In genomic region chr20:54556406-54556805, GRCh38 we compare ENCODE assay signal across 34 cellular contexts.
"Had no signal": no experiment of that assay in that cellular context is flagged by ENCODE, and none has a peak within 500 bp of the region (broad histone marks: within the 10 kb centered on the region; RNA-seq: fewer than 3 reads in every experiment).

No MANE protein-coding gene starts in this region.

- H3K4me1 ChIP-seq: adrenal gland, ascending aorta, body of pancreas, breast epithelium had no signal

- H3K4me3 ChIP-seq: adrenal gland, ascending aorta, body of pancreas, breast epithelium, cardiac muscle cell had no signal

- H3K36me3 ChIP-seq: adrenal gland, ascending aorta, brain microvascular endothelial cell, breast epithelium, cardiac muscle cell had no signal

- H3K9me3 ChIP-seq: adrenal gland, ascending aorta, body of pancreas, breast epithelium had no signal

- ATAC-seq: activated naive CD4-positive, alpha-beta T cell treated with anti-CD3 and anti-CD28 coated beads, Interleukin-2, amount 50 U/mL, for 72 hours; activated naive CD8-positive, alpha-beta T cell treated with anti-CD3 and anti-CD28 coated beads, Interleukin-2, amount 50 U/mL, for 24 hours; activated T-cell treated with anti-CD3 and anti-CD28 coated beads, Interleukin-2, amount 50 U/mL, for 4 hours; activated T-cell treated with anti-CD3 and anti-CD28 coated beads, Interleukin-2, amount 50 U/mL, for 72 hours; activated T-helper 17 cell treated with anti-CD3 and anti-CD28 coated beads, Interleukin-2, amount 50 U/mL, for 72 hours; body of pancreas had no signal

- H3K27me3 ChIP-seq: adrenal gland, ascending aorta, body of pancreas, brain microvascular endothelial cell, breast epithelium, cardiac muscle cell had no signal

- H3K27ac ChIP-seq: adrenal gland, ascending aorta, body of pancreas, brain microvascular endothelial cell, breast epithelium, cardiac muscle cell had no signal

- DNase-seq: activated effector memory CD4-positive, alpha-beta T cell treated with anti-CD3 and anti-CD28 coated beads, Interleukin-2, amount 50 U/mL, for 16 hours; activated effector memory CD4-positive, alpha-beta T cell treated with Interleukin-2 at 50 U/mL for 16 hours; activated gamma-delta T cell; activated gamma-delta T cell treated with Interleukin-2 at 50 U/mL for 16 hours; activated naive CD4-positive, alpha-beta T cell; activated naive CD4-positive, alpha-beta T cell treated with anti-CD3 and anti-CD28 coated beads for 36 hours; activated naive CD4-positive, alpha-beta T cell treated with anti-CD3 and anti-CD28 coated beads, Interleukin-2, amount 10 ng/mL, durations not matched to agents 7 days and 5 days; activated naive CD4-positive, alpha-beta T cell treated with anti-CD3 and anti-CD28 coated beads, Interleukin-2, amount 50 U/mL, for 16 hours; activated naive CD4-positive, alpha-beta T cell treated with Interleukin-2 at 50 U/mL for 16 hours; activated naive CD8-positive, alpha-beta T cell treated with anti-CD3 and anti-CD28 coated beads for 36 hours; activated naive CD8-positive, alpha-beta T cell treated with anti-CD3 and anti-CD28 coated beads, Interleukin-2, amount 10 ng/mL, durations not matched to agents 7 days and 5 days; activated naive CD8-positive, alpha-beta T cell treated with anti-CD3 and anti-CD28 coated beads, Interleukin-2, amount 50 U/mL, for 24 hours; activated T-cell treated with anti-CD3 and anti-CD28 coated beads, Interleukin-2, amount 50 U/mL, for 1 hour; activated T-cell treated with anti-CD3 and anti-CD28 coated beads, Interleukin-2, amount 50 U/mL, for 24 hours; activated T-cell treated with anti-CD3 and anti-CD28 coated beads, Interleukin-2, amount 50 U/mL, for 4 hours; activated T-cell treated with anti-CD3 and anti-CD28 coated beads, Interleukin-2, amount 50 U/mL, for 48 hours; activated T-cell treated with anti-CD3 and anti-CD28 coated beads, Interleukin-2, amount 50 U/mL, for 72 hours; adrenal gland; amniotic stem cell; amygdala; anterior cingulate cortex; aorta; body of pancreas; brain microvascular endothelial cell; caudate nucleus; central memory CD4-positive, alpha-beta T cell; cerebellar nuclear complex had no signal

- FAIRE-seq: astrocyte, bronchial epithelial cell had no signal
